In genomic region chr19:13748169-13748884, GRCh38 we compare ENCODE assay signal across 8 cellular contexts. TPM values are rescaled to one million over a fixed set of nuclear protein-coding genes. Genes with fewer than 3 reads are reported as not detected.
DNase-seq lines count a peak whose midpoint lies in the region; ATAC-seq, FAIRE-seq and TF ChIP-seq lines count a peak whose summit lies in the region.

No MANE protein-coding gene starts in this region.

- peak overlapping the region; percentile 80 to 97 (median 88) for H3K4me3 ChIP-seq in H1 (ENCODE audit: extremely low read depth in 1 of 4, insufficient read depth in 2 of 4, low read depth in 3 of 4, low read length in 4 of 4)

- CTCF ChIA-PET in H1 (lab: Charles Lee; ENCODE audit: partially characterized antibody) = interaction anchor here (0.6 to 2.0 kb wide), 6 partner anchors 27 to 286 kb away, joined by 3 to 7 read pairs (median 4); no protein-coding TSS in a partner anchor

- no peak overlapping the region for H2BK20ac ChIP-seq in H1 (ENCODE audit: low read length)

- H3K4me1 Mint-ChIP-seq in naive thymus-derived CD8-positive, alpha-beta T cell = peaks cover 10 to 44% (median 30%) of the 10 kb centered on the region in 4 donors

- H3K4me1 ChIP-seq in H1 (replicated peaks in 1 of 4; ENCODE audit: control insufficient read depth in 3 of 4, insufficient read depth in 4 of 4, low read length in 3 of 4) = no peaks in the 10 kb centered on the region; a peak in 2 of 7 replicates

- H3K27ac ChIP-seq in H1 (ENCODE audit: low read depth, low read length) = peak overlapping the region; percentile 44

- H4K91ac ChIP-seq in H1 (replicated peaks; ENCODE audit: insufficient read length, low read length) = no peak overlapping the region

- H3K4me3 Mint-ChIP-seq in naive thymus-derived CD8-positive, alpha-beta T cell = peak overlapping the region; percentile 86 to 92 (median 90)

- H3K79me1 ChIP-seq in H1 (ENCODE audit: low read depth, low read length) = peaks cover 2% of the 10 kb centered on the region; the same call in 1 of the 2 replicates

- ATAC-seq in naive thymus-derived CD8-positive, alpha-beta T cell = peak; percentile 13 to 28
- ATAC-seq in HG02763 (IDR thresholded peaks at IDR 0.05; ENCODE audit: unreplicated experiment) (no peak), GM18511 (IDR thresholded peaks at IDR 0.05; ENCODE audit: unreplicated experiment) (no peak)

- H2BK12ac ChIP-seq in H1 (ENCODE audit: low read depth, low read length) = no peak overlapping the region

- H4K20me1 ChIP-seq in H1 (replicated peaks in 1 of 2; ENCODE audit: control insufficient read depth in 1 of 2, insufficient read depth in 2 of 2, low read length in 2 of 2) = no peaks in the 10 kb centered on the region

- H3K18ac ChIP-seq in H1 (ENCODE audit: extremely low read depth, low read length) = no peak overlapping the region; the same call in 1 of the 2 replicates

- TF ChIP-seq CTCF in H1 (IDR thresholded peaks at IDR 0.05; ENCODE audit: control extremely low read depth in 1 of 3, insufficient read depth in 1 of 3, low read depth in 1 of 3, low read length in 3 of 3) = no peak

- H2BK5ac ChIP-seq in H1 (ENCODE audit: low read depth, low read length) = no peak overlapping the region

- DNase-seq in ACHN (peak; percentile 35), GM18507 (ENCODE audit: extremely low spot score, insufficient read length, low read depth) (no peak), SK-MEL-5 (ENCODE audit: low read depth, low spot score) (peak; percentile 5), H1 (ENCODE audit: low read depth in 1 of 2, low spot score in 2 of 2) (peak in 1 of 2 experiments; percentile 47), NCI-H2107 (lab: John Stamatoyannopoulos, UW) (no peak)
- peak in 1 of 10 donors; percentile 28 for DNase-seq in naive thymus-derived CD8-positive, alpha-beta T cell

- H3K23ac ChIP-seq in H1 (ENCODE audit: insufficient read length) = no peak overlapping the region

- H4K8ac ChIP-seq in H1 (ENCODE audit: extremely low read depth, insufficient read depth, low read length) = peak overlapping the region; percentile 88; the same call in 1 of the 2 replicates

- no peak overlapping the region for H2AK5ac ChIP-seq in H1 (ENCODE audit: low read depth, low read length)

- no peaks in the 10 kb centered on the region for H3K27me3 Mint-ChIP-seq in naive thymus-derived CD8-positive, alpha-beta T cell

- POLR2A ChIA-PET in H1 (lab: Charles Lee; ENCODE audit: partially characterized antibody) = interaction anchor here (0.7 to 2.0 kb wide), 13 partner anchors 10 to 208 kb away, joined by 3 to 10 read pairs (median 3); partner anchors contain the start of gene ZSWIM4
- POLR2A ChIA-PET in naive thymus-derived CD8-positive, alpha-beta T cell (lab: Charles Lee) = interaction anchor here (0.5 to 2.3 kb wide), 19 partner anchors 9 to 744 kb away, joined by 3 to 29 read pairs (median 4); partner anchors contain the start of genes ASF1B, C19orf53, IL27RA and MRI1

- TF ChIP-seq POLR2A in H1 (IDR thresholded peaks at IDR 0.05; ENCODE audit: control extremely low read depth in 1 of 2, low read depth in 2 of 2, low read length in 2 of 2) = no peak

- peak overlapping the region; percentile 82 for H3K4ac ChIP-seq in H1 (replicated peaks; ENCODE audit: insufficient read length, low read depth, low read length)

- H2AFZ ChIP-seq in H1 (ENCODE audit: low read length) = 0 out of 2 replicates have a peak overlapping the region, but pooled peaks have one; percentile 13

- no peak overlapping the region for H2BK15ac ChIP-seq in H1 (ENCODE audit: low read length)

- peak overlapping the region; percentile 87 to 99 for H3K4me2 ChIP-seq in H1 (ENCODE audit: insufficient read depth in 1 of 2, low read depth in 2 of 2, low read length in 2 of 2)

- peaks cover 6% of the 10 kb centered on the region; the same call in 1 of the 2 replicates for H3K23me2 ChIP-seq in H1 (ENCODE audit: low read depth, low read length)

- peak overlapping the region; percentile 84 to 98 (median 94) for H3K27ac Mint-ChIP-seq in naive thymus-derived CD8-positive, alpha-beta T cell

- no peak overlapping the region for H3K14ac ChIP-seq in H1 (ENCODE audit: insufficient read length)

- in situ Hi-C loops in ACHN (cut with HindIII; ENCODE audit: low pct_ligation_motif_present, low pct_unique_long_range_greater_than_20kb, low sequenced_read_pairs) (no loop called here), SK-MEL-5 (cut with HindIII; ENCODE audit: low pct_unique_long_range_greater_than_20kb, low sequenced_read_pairs) (no loop called here)

- H3K9ac ChIP-seq in H1 (replicated peaks in 1 of 4; ENCODE audit: extremely low read depth in 1 of 4, low read depth in 3 of 4, low read length in 3 of 4) = peak overlapping the region; percentile 66 to 71 (median 69)

- peaks cover 0 to 20% (median 0%) of the 10 kb centered on the region in 3 donors for H3K36me3 Mint-ChIP-seq in naive thymus-derived CD8-positive, alpha-beta T cell

- H3K27me3 ChIP-seq in H1 (replicated peaks in 1 of 4; ENCODE audit: control insufficient read depth in 3 of 4, extremely low read depth in 1 of 4, insufficient read depth in 3 of 4, low read length in 3 of 4) = no peaks in the 10 kb centered on the region

- H3K9me3 ChIP-seq in H1 (ENCODE audit: insufficient read depth in 2 of 2, low read depth in 1 of 2, low read length in 1 of 2) = no peaks in the 10 kb centered on the region; a peak in 1 of 4 replicates

- FAIRE-seq in GM18507 (lab: Jason Lieb, UNC) (peak; percentile 18), H1 (lab: Jason Lieb, UNC) (no peak)

- peak overlapping the region; percentile 29 for H4K5ac ChIP-seq in H1 (ENCODE audit: insufficient read length, low read depth, low read length)

- H3K36me3 ChIP-seq in H1 (ENCODE audit: control insufficient read depth in 2 of 4, insufficient read depth in 4 of 4, low read length in 3 of 4) = peaks cover 0 to 4% (median 2%) of the 10 kb centered on the region in 4 experiments; a peak in 3 of 8 replicates

- no peak for TF ChIP-seq EP300 in H1 (IDR thresholded peaks at IDR 0.05; ENCODE audit: borderline replicate concordance in 1 of 2, low read depth in 2 of 2, low read length in 2 of 2)

- TF ChIP-seq RAD21 in H1 (IDR thresholded peaks at IDR 0.05 in 1 of 2, conservative IDR thresholded peaks at IDR 0.05 in 1 of 2; ENCODE audit: low read depth in 2 of 2, low read length in 2 of 2) = no peak

- H3K56ac ChIP-seq in H1 (replicated peaks; ENCODE audit: insufficient read length, low read depth, low read length) = peak overlapping the region; percentile 3

- 10% methylated on average over 25 of the region's 25 CpGs; no CpG with 5 or more reads in 1 of the 2 experiments for WGBS in H1 (ENCODE audit: extremely low coverage in 1 of 2, insufficient coverage in 1 of 2, insufficient read length in 1 of 2, insufficient replicate concordance in 2 of 2, low coverage in 1 of 2, low lambda C conversion rate in 2 of 2, missing lambda C conversion rate in 1 of 2), 2 experiments

- H2BK120ac ChIP-seq in H1 (replicated peaks; ENCODE audit: low read depth, low read length) = no peak overlapping the region

- H3K79me2 ChIP-seq in H1 (ENCODE audit: control insufficient read depth in 1 of 2, insufficient read depth in 2 of 2, low read length in 2 of 2) = no peaks in the 10 kb centered on the region; a peak in 1 of 4 replicates

- H3K9me3 Mint-ChIP-seq in naive thymus-derived CD8-positive, alpha-beta T cell = no peaks in the 10 kb centered on the region

RNA-seq across cellular contexts. Expression of gene MRI1, which starts 16.0 kb away (rescaled TPM):
- 15.3 and 17.8 TPM in 2 replicates for total RNA-seq in SK-MEL-5 (2014; rRNA removed; shearing (Covaris generic))
- 16.1 and 22.5 TPM in 2 replicates for polyA plus RNA-seq in SK-MEL-5 (2015; cell fraction: cytosol; rRNA removed)
- 148 and 169 TPM in 2 replicates for polyA plus RNA-seq in SK-MEL-5 (2015; cell fraction: nucleus; rRNA removed)
- total RNA-seq in H1 (2021; fragmentation: NEBNext Ultra II Directional; extraction: Animal tissue kit (Norgen Biotek cat#: 25700)) = 21.7 and 24.5 TPM in 2 replicates
- 29.5 and 44.6 TPM in 2 replicates for polyA plus RNA-seq in H1 (2011; rRNA removed)
- 35.0 TPM for polyA plus RNA-seq in H1 (2011; cell fraction: cytosol; rRNA removed)
- polyA plus RNA-seq in H1 (2011; cell fraction: nucleus; rRNA removed) = 91.3 TPM
- polyA plus RNA-seq in H1 (2012, experiment 1 of 2) = 14.6 to 20.0 TPM (median 18.0 TPM) in 4 replicates
- polyA plus RNA-seq in H1 (2012, experiment 2 of 2) = 21.8 TPM
- 21.4 TPM for polyA plus RNA-seq in H1 (2013, experiment 1 of 2)
- polyA plus RNA-seq in H1 (2013, experiment 2 of 2) = 20.1 TPM
- 14.9 and 18.8 TPM in 2 replicates for polyA minus RNA-seq in H1 (2011; rRNA and poly(A)+ RNA removed)
- polyA minus RNA-seq in H1 (2011; cell fraction: cytosol; rRNA and poly(A)+ RNA removed) = 22.0 TPM
- polyA minus RNA-seq in H1 (2011; cell fraction: nucleus; rRNA and poly(A)+ RNA removed) = 18.2 TPM
- 10 to 100 TPM; 83.3 to 85.1 TPM for total RNA-seq in naive thymus-derived CD8-positive, alpha-beta T cell
- 10 to 100 TPM in 2 of 3 donors, 1 to 10 TPM in 1; 6.4 to 15.5 (median 11.6) TPM for polyA plus RNA-seq in naive thymus-derived CD8-positive, alpha-beta T cell

RNA-seq across cellular contexts. Expression of gene C19orf53, which starts 25.9 kb away (rescaled TPM):
- 175 and 179 TPM in 2 replicates for total RNA-seq in SK-MEL-5 (2014; rRNA removed; shearing (Covaris generic))
- polyA plus RNA-seq in SK-MEL-5 (2015; cell fraction: cytosol; rRNA removed) = 102 and 165 TPM in 2 replicates
- polyA plus RNA-seq in SK-MEL-5 (2015; cell fraction: nucleus; rRNA removed) = 14.4 and 28.1 TPM in 2 replicates
- 104 and 116 TPM in 2 replicates for total RNA-seq in H1 (2021; fragmentation: NEBNext Ultra II Directional; extraction: Animal tissue kit (Norgen Biotek cat#: 25700))
- 169 and 193 TPM in 2 replicates for polyA plus RNA-seq in H1 (2011; rRNA removed)
- 245 TPM for polyA plus RNA-seq in H1 (2011; cell fraction: cytosol; rRNA removed)
- polyA plus RNA-seq in H1 (2011; cell fraction: nucleus; rRNA removed) = 182 TPM
- polyA plus RNA-seq in H1 (2012, experiment 1 of 2) = 163 to 238 TPM (median 229 TPM) in 4 replicates
- polyA plus RNA-seq in H1 (2012, experiment 2 of 2) = 247 TPM
- polyA plus RNA-seq in H1 (2013, experiment 1 of 2) = 287 TPM
- polyA plus RNA-seq in H1 (2013, experiment 2 of 2) = 294 TPM
- polyA minus RNA-seq in H1 (2011; rRNA and poly(A)+ RNA removed) = 41.1 and 45.8 TPM in 2 replicates
- 65.8 TPM for polyA minus RNA-seq in H1 (2011; cell fraction: cytosol; rRNA and poly(A)+ RNA removed)
- 48.6 TPM for polyA minus RNA-seq in H1 (2011; cell fraction: nucleus; rRNA and poly(A)+ RNA removed)
- 10 to 100 TPM; 74.1 to 80.0 TPM for total RNA-seq in naive thymus-derived CD8-positive, alpha-beta T cell
- polyA plus RNA-seq in naive thymus-derived CD8-positive, alpha-beta T cell = 100 to 1,000 TPM; 248 to 324 (median 278) TPM

RNA-seq across cellular contexts. Expression of gene ZSWIM4, which starts 46.9 kb away (rescaled TPM):
- 1.3 and 1.4 TPM in 2 replicates for total RNA-seq in SK-MEL-5 (2014; rRNA removed; shearing (Covaris generic))
- 5.9 and 8.7 TPM in 2 replicates for polyA plus RNA-seq in SK-MEL-5 (2015; cell fraction: cytosol; rRNA removed)
- 3.6 and 4.3 TPM in 2 replicates for polyA plus RNA-seq in SK-MEL-5 (2015; cell fraction: nucleus; rRNA removed)
- total RNA-seq in H1 (2021; fragmentation: NEBNext Ultra II Directional; extraction: Animal tissue kit (Norgen Biotek cat#: 25700)) = 31.1 and 32.7 TPM in 2 replicates
- 12.2 and 23.2 TPM in 2 replicates for polyA plus RNA-seq in H1 (2011; rRNA removed)
- polyA plus RNA-seq in H1 (2011; cell fraction: cytosol; rRNA removed) = 10.9 TPM
- polyA plus RNA-seq in H1 (2011; cell fraction: nucleus; rRNA removed) = 21.2 TPM
- 13.1 to 23.1 TPM (median 21.0 TPM) in 4 replicates for polyA plus RNA-seq in H1 (2012, experiment 1 of 2)
- 20.0 TPM for polyA plus RNA-seq in H1 (2012, experiment 2 of 2)
- polyA plus RNA-seq in H1 (2013, experiment 1 of 2) = 17.0 TPM
- 17.3 TPM for polyA plus RNA-seq in H1 (2013, experiment 2 of 2)
- 8.9 and 10.8 TPM in 2 replicates for polyA minus RNA-seq in H1 (2011; rRNA and poly(A)+ RNA removed)
- polyA minus RNA-seq in H1 (2011; cell fraction: cytosol; rRNA and poly(A)+ RNA removed) = 23.9 TPM
- 13.5 TPM for polyA minus RNA-seq in H1 (2011; cell fraction: nucleus; rRNA and poly(A)+ RNA removed)
- 1 to 10 TPM; 7.8 to 8.1 TPM for total RNA-seq in naive thymus-derived CD8-positive, alpha-beta T cell
- 1 to 10 TPM in 2 of 3 donors, under 1 TPM in 1; 0.30 to 1.5 (median 1.1) TPM for polyA plus RNA-seq in naive thymus-derived CD8-positive, alpha-beta T cell

Comparison
In these comparisons a context has a peak if more than half of its experiments do, and no peak if none do; other contexts are left out.
1. DNase-seq: peak in ACHN (single experiment) and SK-MEL-5 (single experiment); none in GM18507 (single experiment) and NCI-H2107 (single experiment).
2. ATAC-seq: peak in naive thymus-derived CD8-positive, alpha-beta T cell (2 of 2); none in HG02763 (single experiment) and GM18511 (single experiment).